Comparison of ENCODE assay signal across 1 cellular context in the genomic region with DNA sequence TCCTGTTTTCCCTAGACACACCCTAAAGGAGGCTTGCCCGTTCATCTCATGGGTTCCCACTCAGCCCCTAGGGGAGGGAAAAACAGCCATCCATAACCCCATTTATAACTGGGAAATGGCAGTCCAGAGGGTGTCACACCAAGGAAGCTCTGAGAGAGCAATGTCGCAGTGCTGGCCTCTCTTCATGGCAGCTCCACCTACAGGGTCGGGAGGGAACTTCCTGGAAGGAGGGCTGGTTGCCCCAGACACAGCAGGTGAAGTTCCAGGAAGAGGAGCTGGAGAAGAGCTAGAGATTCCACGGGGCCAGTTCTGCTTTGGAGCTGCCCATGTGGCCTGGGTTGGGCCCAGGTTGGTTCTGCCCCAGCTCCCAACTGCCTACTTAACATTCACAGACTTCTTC.
A peak's percentile ranks its signal among the peaks of the same experiment; 100 is the strongest.
TF ChIP-seq lines count a peak whose summit lies in the region.

No MANE protein-coding gene starts in this region.

TF ChIP-seq in H1, 55 proteins besides CTCF, POLR2A, EP300 and RAD21 (continued from another document):
- TF ChIP-seq GABPA (IDR thresholded peaks at IDR 0.05; ENCODE audit: borderline replicate concordance, insufficient read depth, low read length) (no peak), MAX (IDR thresholded peaks at IDR 0.05) (0 out of 2 replicates have a peak, but pooled peaks have one; percentile 19), JUND (IDR thresholded peaks at IDR 0.05; ENCODE audit: low read length) (no peak), SP4 (IDR thresholded peaks at IDR 0.05; ENCODE audit: low read length) (no peak)
